20 cellular contexts compared by ENCODE assay signal in the genomic region with DNA sequence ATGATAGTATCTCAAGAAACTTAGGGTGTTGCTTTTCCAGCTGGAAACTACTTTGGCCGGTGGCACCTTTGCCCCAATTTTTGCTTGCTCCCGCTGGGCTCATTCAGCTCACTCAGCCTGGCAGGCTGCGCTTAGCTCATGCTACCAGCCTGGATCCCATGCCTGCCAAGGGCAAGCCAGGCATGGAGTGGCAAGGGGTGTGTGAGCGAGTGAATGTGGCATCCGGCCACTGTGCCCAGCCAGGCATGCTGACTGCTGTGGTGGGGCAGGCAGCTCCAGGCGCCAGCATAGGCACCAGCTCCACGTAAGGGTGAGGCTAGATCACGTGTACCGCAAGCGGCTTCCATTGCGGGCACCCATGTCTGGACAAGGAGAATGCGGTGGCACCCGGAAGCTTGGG.
"Had no signal": no experiment of that assay in that cellular context is flagged by ENCODE, and none has a peak within 500 bp of the region (broad histone marks: within the 10 kb centered on the region; RNA-seq: fewer than 3 reads in every experiment).

No MANE protein-coding gene starts in this region.

- H3K9ac ChIP-seq: KMS-11, SK-N-SH had no signal

- FAIRE-seq: RCC 7860 had no signal

- H3K4me2 ChIP-seq: KMS-11, SK-N-SH had no signal

- H3K9me3 ChIP-seq: SK-N-SH had no signal

- H3K27ac ChIP-seq: KMS-11 had no signal

- DNase-seq: IMR-90, Kasumi-1, MM.1S, NCI-H1092 treated with DMSO at 0.1 percent for 48 hours, NCI-H1436, NCI-H187, NCI-H2029, NCI-H2081 treated with DMSO at 0.1 percent for 48 hours, NCI-H2171, NCI-H226, NCI-H446, NCI-H510A, NCI-H524 treated with DMSO at 0.1 percent for 48 hours, NCI-H69, NCI-H774, RPMI8226, SHP77, SK-N-SH had no signal
